In the genomic region with DNA sequence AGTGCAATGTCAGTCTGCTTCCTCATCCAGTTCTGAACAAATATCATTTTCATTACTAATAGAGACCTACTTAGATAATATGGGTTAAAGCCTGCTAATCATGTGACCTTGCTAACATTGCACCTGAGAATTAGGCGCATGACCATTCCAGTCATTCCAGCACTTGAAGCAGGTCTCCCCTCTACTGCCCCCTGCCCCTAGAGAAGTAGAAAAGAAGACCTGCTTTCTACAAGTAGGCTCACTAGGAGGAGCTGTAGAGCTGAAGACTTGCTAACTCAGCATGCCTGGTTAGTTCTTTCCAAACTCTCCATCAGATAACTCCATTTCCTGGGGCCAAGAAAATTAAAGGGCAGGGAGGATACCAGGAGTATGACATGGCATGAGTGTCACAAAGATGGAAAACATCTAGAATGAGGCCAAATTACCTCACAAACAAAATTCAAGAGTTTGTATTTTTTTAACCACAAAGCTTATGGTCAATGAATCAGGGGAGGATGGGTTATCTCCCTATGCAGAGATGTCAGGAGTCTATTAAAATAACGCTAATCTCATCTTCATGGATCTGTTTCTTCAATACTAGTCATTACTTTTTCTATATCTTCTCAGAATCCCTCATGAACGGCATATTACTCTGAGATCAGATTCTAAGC, we compare ENCODE assay signal across 1 cellular context.
TF ChIP-seq lines count a peak whose summit lies in the region.

No MANE protein-coding gene starts in this region.

TF ChIP-seq in GM23338, 12 proteins besides CTCF, POLR2A, EP300 and RAD21:
- TF ChIP-seq CREB1 (CRISPR knock-in tag; IDR thresholded peaks at IDR 0.05; ENCODE audit: low read depth): peak; percentile 37; the same call in 1 of the 2 replicates
